Comparison of ENCODE assay signal across 27 cellular contexts in the genomic region with DNA sequence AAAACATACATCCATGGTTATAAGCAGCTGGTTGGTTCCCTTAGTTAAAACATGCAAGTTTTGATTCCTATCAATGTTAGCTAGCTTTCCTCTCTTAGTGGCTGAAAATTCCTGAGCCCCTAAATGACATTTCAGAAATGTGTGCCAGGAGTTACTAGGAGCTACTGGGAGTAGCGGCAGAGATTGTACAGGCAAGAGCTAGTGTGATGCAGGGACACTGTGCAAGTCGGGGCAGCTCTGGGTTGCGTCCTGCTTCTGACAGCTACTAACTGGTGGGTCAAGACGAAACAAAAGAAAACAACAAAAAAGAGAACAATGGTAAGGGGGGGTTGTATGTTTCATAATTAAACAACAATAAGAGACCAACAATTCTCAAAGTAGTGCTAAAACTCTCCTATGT. TPM values are rescaled to one million over a fixed set of nuclear protein-coding genes. Genes with fewer than 3 reads are reported as not detected.
"Had no signal": no experiment of that assay in that cellular context is flagged by ENCODE, and none has a peak within 500 bp of the region (broad histone marks: within the 10 kb centered on the region; RNA-seq: fewer than 3 reads in every experiment).

No MANE protein-coding gene starts in this region.

- H3K27ac ChIP-seq: foreskin keratinocyte, left lung, right lobe of liver, upper lobe of right lung, VCaP had no signal

- H3K27me3 Mint-ChIP-seq: progenitor cell of endocrine pancreas; stimulated activated naive CD8-positive, alpha-beta T cell treated with anti-CD3 and anti-CD28 coated beads, Interleukin-15, Interleukin-2, amounts not matched to agents 100 ng/mL and 50 ng/mL, for 24 hours had no signal

- H3K4me3 Mint-ChIP-seq: activated T-cell treated with anti-CD3 and anti-CD28 coated beads, Interleukin-2, amount 50 U/mL, for 72 hours; mesothelial cell of epicardium; naive thymus-derived CD8-positive, alpha-beta T cell; stimulated activated effector memory CD8-positive, alpha-beta T cell treated with anti-CD3 and anti-CD28 coated beads, Interleukin-12 subunit alpha, Interleukin-12 subunit beta, amount 100 ng/mL, for 72 hours; stimulated activated naive CD8-positive, alpha-beta T cell treated with anti-CD3 and anti-CD28 coated beads, Interleukin-15, Interleukin-2, amounts not matched to agents 100 ng/mL and 50 ng/mL, for 24 hours; T-helper 1 cell treated with Interleukin-12 subunit alpha and Interleukin-12 subunit beta and Interleukin-4 antibody, amounts not matched to agents 30 μg/mL and 1 μg/mL, for 36 hours had no signal

- ATAC-seq: activated naive CD4-positive, alpha-beta T cell treated with anti-CD3 and anti-CD28 coated beads, Interleukin-2, amount 50 U/mL, for 72 hours; activated T-cell treated with anti-CD3 and anti-CD28 coated beads, Interleukin-2, amount 50 U/mL, for 72 hours; foreskin keratinocyte; left lung; naive thymus-derived CD8-positive, alpha-beta T cell; right lobe of liver; stimulated activated effector memory CD8-positive, alpha-beta T cell treated with anti-CD3 and anti-CD28 coated beads, Interleukin-12 subunit alpha, Interleukin-12 subunit beta, amount 100 ng/mL, for 72 hours; upper lobe of right lung had no signal

- FAIRE-seq: TTC549 had no signal

- H3K4me1 Mint-ChIP-seq: naive thymus-derived CD8-positive, alpha-beta T cell; stimulated activated effector memory CD8-positive, alpha-beta T cell treated with anti-CD3 and anti-CD28 coated beads, Interleukin-12 subunit alpha, Interleukin-12 subunit beta, amount 100 ng/mL, for 72 hours had no signal

- H3K36me3 Mint-ChIP-seq: activated naive CD4-positive, alpha-beta T cell treated with anti-CD3 and anti-CD28 coated beads, Interleukin-2, amount 50 U/mL, for 72 hours; naive thymus-derived CD8-positive, alpha-beta T cell; stimulated activated effector memory CD8-positive, alpha-beta T cell treated with anti-CD3 and anti-CD28 coated beads, Interleukin-12 subunit alpha, Interleukin-12 subunit beta, amount 100 ng/mL, for 72 hours had no signal

- H3K9me3 Mint-ChIP-seq: activated naive CD4-positive, alpha-beta T cell treated with anti-CD3 and anti-CD28 coated beads, Interleukin-2, amount 50 U/mL, for 72 hours; activated T-cell treated with anti-CD3 and anti-CD28 coated beads, Interleukin-2, amount 50 U/mL, for 72 hours; mesothelial cell of epicardium; stimulated activated naive CD8-positive, alpha-beta T cell treated with anti-CD3 and anti-CD28 coated beads, Interleukin-15, Interleukin-2, amounts not matched to agents 100 ng/mL and 50 ng/mL, for 24 hours; T-helper 1 cell treated with Interleukin-12 subunit alpha and Interleukin-12 subunit beta and Interleukin-4 antibody, amounts not matched to agents 30 μg/mL and 1 μg/mL, for 36 hours had no signal

- H3K27me3 ChIP-seq: esophagus muscularis mucosa, foreskin keratinocyte, left lung, right lobe of liver, thyroid gland, upper lobe of right lung had no signal

- H3K27ac Mint-ChIP-seq: activated naive CD4-positive, alpha-beta T cell treated with anti-CD3 and anti-CD28 coated beads, Interleukin-2, amount 50 U/mL, for 72 hours; activated T-cell treated with anti-CD3 and anti-CD28 coated beads, Interleukin-2, amount 50 U/mL, for 72 hours; mesothelial cell of epicardium; naive thymus-derived CD8-positive, alpha-beta T cell; stimulated activated effector memory CD8-positive, alpha-beta T cell treated with anti-CD3 and anti-CD28 coated beads, Interleukin-12 subunit alpha, Interleukin-12 subunit beta, amount 100 ng/mL, for 72 hours; stimulated activated naive CD8-positive, alpha-beta T cell treated with anti-CD3 and anti-CD28 coated beads, Interleukin-15, Interleukin-2, amounts not matched to agents 100 ng/mL and 50 ng/mL, for 24 hours; T-helper 1 cell treated with Interleukin-12 subunit alpha and Interleukin-12 subunit beta and Interleukin-4 antibody, amounts not matched to agents 30 μg/mL and 1 μg/mL, for 36 hours had no signal

- H3K4me3 ChIP-seq: esophagus muscularis mucosa, left lung, lung, right lobe of liver, skin epidermis, thyroid gland, upper lobe of right lung had no signal

- DNase-seq: activated CD4-positive, alpha-beta T cell treated with anti-CD3 and anti-CD28 coated beads for 4 hours; activated CD4-positive, alpha-beta T cell treated with anti-CD3 and anti-CD28 coated beads, Interleukin-2, amount 50 U/mL, for 4 hours; activated naive CD4-positive, alpha-beta T cell; activated T-cell treated with anti-CD3 and anti-CD28 coated beads for 4 hours; activated T-cell treated with anti-CD3 and anti-CD28 coated beads, Interleukin-2, amount 50 U/mL, for 72 hours; foreskin keratinocyte; left lung; naive thymus-derived CD8-positive, alpha-beta T cell; right lobe of liver; stimulated activated CD4-positive, alpha-beta T cell treated with anti-CD3 and anti-CD28 coated beads, Interleukin-12 subunit alpha, Interleukin-12 subunit beta, amount 100 ng/mL, for 4 hours; stimulated activated CD4-positive, alpha-beta T cell treated with anti-CD3 and anti-CD28 coated beads, Interleukin-4, amount 100 ng/mL, for 24 hours; substantia nigra; SW 1271; T-helper 9 cell; thyroid gland; upper lobe of right lung had no signal

- H3K9me3 ChIP-seq: esophagus muscularis mucosa, left lung, right lobe of liver, thyroid gland, upper lobe of right lung had no signal

- H3K4me1 ChIP-seq: left lung, upper lobe of right lung had no signal

RNA-seq across cellular contexts. Expression of gene LRIG3, which starts 35.4 kb away (rescaled TPM):
- total RNA-seq: activated naive CD4-positive, alpha-beta T cell treated with anti-CD3 and anti-CD28 coated beads, Interleukin-2, amount 50 U/mL, for 72 hours; naive thymus-derived CD8-positive, alpha-beta T cell had no signal
- polyA plus RNA-seq: naive thymus-derived CD8-positive, alpha-beta T cell had no signal
